ENCODE assay signal across 8 cellular contexts in genomic region chr5:34655354-34655991, GRCh38. TPM values are rescaled to one million over a fixed set of nuclear protein-coding genes. Genes with fewer than 3 reads are reported as not detected.
DNase-seq lines count a peak whose midpoint lies in the region; ATAC-seq and FAIRE-seq lines count a peak whose summit lies in the region.

No MANE protein-coding gene starts in this region.

- H3K9me3 Mint-ChIP-seq in CD8-positive, alpha-beta memory T cell = peaks cover 0 to 3% (median 0%) of the 10 kb centered on the region in 5 donors

- H3K27me3 ChIP-seq in CD8-positive, alpha-beta memory T cell (ENCODE audit: insufficient read depth, low read length, poor library complexity, severe bottlenecking) = no peaks in the 10 kb centered on the region

- no peaks in the 10 kb centered on the region for H3K36me3 ChIP-seq in CD8-positive, alpha-beta memory T cell (ENCODE audit: insufficient read depth, low read length)

- DNase-seq in CD8-positive, alpha-beta memory T cell = peak in 1 of 5 donors; percentile 12
- DNase-seq in HPDE6-E6E7 (ENCODE audit: extremely low spot score) = peak; percentile 43
- DNase-seq in T-helper 17 cell = no peak
- DNase-seq in cerebellar nuclear complex (lab: John Stamatoyannopoulos, UW) = peak; percentile 0 to 50
- peak; percentile 69 for DNase-seq in inferior parietal cortex (ENCODE audit: extremely low spot score)
- peak; percentile 68 for DNase-seq in skeletal muscle cell (ENCODE audit: low read depth)
- no peak for DNase-seq in GM19239 (ENCODE audit: insufficient read length, low spot score)
- DNase-seq in RPMI8226 = no peak

- H3K4me3 Mint-ChIP-seq in CD8-positive, alpha-beta memory T cell = peak overlapping the region; percentile 82 to 94 (median 90)
- peak overlapping the region; percentile 98 for H3K4me3 Mint-ChIP-seq in T-helper 17 cell

- ATAC-seq in T-helper 17 cell = peak; percentile 90

- peak overlapping the region; percentile 73 for H3K4me3 ChIP-seq in CD8-positive, alpha-beta memory T cell (ENCODE audit: low read length)
- H3K4me3 ChIP-seq in skeletal muscle cell (ENCODE audit: low read depth, low read length) = peak overlapping the region; percentile 87

- H3K27me3 Mint-ChIP-seq in CD8-positive, alpha-beta memory T cell = peaks cover 22 to 58% of the 10 kb centered on the region in 2 donors
- peaks cover 21% of the 10 kb centered on the region for H3K27me3 Mint-ChIP-seq in T-helper 17 cell

- peaks cover 20 to 29% (median 26%) of the 10 kb centered on the region in 3 donors for H3K4me1 Mint-ChIP-seq in CD8-positive, alpha-beta memory T cell
- H3K4me1 Mint-ChIP-seq in T-helper 17 cell = peaks cover 24% of the 10 kb centered on the region

- CTCF ChIA-PET in CD8-positive, alpha-beta memory T cell (lab: Charles Lee) = interaction anchor here (0.7 kb wide), 1 partner anchor 242 kb away, joined by 3 read pairs; no protein-coding TSS in a partner anchor

- POLR2A ChIA-PET in CD8-positive, alpha-beta memory T cell (lab: Charles Lee) = no interaction called here

- FAIRE-seq in GM19239 (lab: Jason Lieb, UNC) = no peak

- peaks cover 7% of the 10 kb centered on the region for H3K4me1 ChIP-seq in CD8-positive, alpha-beta memory T cell (ENCODE audit: insufficient read depth, low read length)

- peaks cover 0 to 2% (median 0%) of the 10 kb centered on the region in 3 donors for H3K36me3 Mint-ChIP-seq in CD8-positive, alpha-beta memory T cell
- peaks cover 3% of the 10 kb centered on the region for H3K36me3 Mint-ChIP-seq in T-helper 17 cell (ENCODE audit: low read depth)

- peak overlapping the region in 6 of 8 donors; percentile 37 to 88 (median 70) for H3K27ac Mint-ChIP-seq in CD8-positive, alpha-beta memory T cell
- peak overlapping the region; percentile 89 for H3K27ac Mint-ChIP-seq in T-helper 17 cell

- H3K27ac ChIP-seq in CD8-positive, alpha-beta memory T cell (ENCODE audit: low read depth, low read length) = peak overlapping the region; percentile 22

- no peaks in the 10 kb centered on the region for H3K9me3 ChIP-seq in CD8-positive, alpha-beta memory T cell (ENCODE audit: low read length)
- no peaks in the 10 kb centered on the region for H3K9me3 ChIP-seq in T-helper 17 cell (ENCODE audit: control insufficient read depth, low read length, poor library complexity, severe bottlenecking)

RNA-seq across cellular contexts. Expression of gene RAI14, which starts 0.7 kb away (rescaled TPM):
- total RNA-seq in CD8-positive, alpha-beta memory T cell = 1 to 10 TPM; 3.9 TPM
- polyA plus RNA-seq in CD8-positive, alpha-beta memory T cell = 0.58 TPM
- 1 to 10 TPM; 2.0 to 3.1 TPM for total RNA-seq in T-helper 17 cell

Comparison
In these comparisons a context has a peak if more than half of its experiments do, and no peak if none do; other contexts are left out.
1. DNase-seq: peak in HPDE6-E6E7 (single experiment), cerebellar nuclear complex (2 of 2), inferior parietal cortex (single experiment) and skeletal muscle cell (single experiment); none in T-helper 17 cell (0 of 3), GM19239 (single experiment) and RPMI8226 (single experiment).